ENCODE assay signal across 9 cellular contexts in genomic region chr17:2724783-2725164, GRCh38. TPM values are rescaled to one million over a fixed set of nuclear protein-coding genes. Genes with fewer than 3 reads are reported as not detected.
DNase-seq lines count a peak whose midpoint lies in the region; ATAC-seq and TF ChIP-seq lines count a peak whose summit lies in the region.
"Had no signal": no experiment of that assay in that cellular context is flagged by ENCODE, and none has a peak within 500 bp of the region (broad histone marks: within the 10 kb centered on the region; RNA-seq: fewer than 3 reads in every experiment).

No MANE protein-coding gene starts in this region.

- no peak for TF ChIP-seq POLR2A in adrenal gland (IDR thresholded peaks at IDR 0.05)

- H3K27me3 ChIP-seq in adrenal gland = peaks cover 11% of the 10 kb centered on the region

- peak; percentile 45 for ATAC-seq in Right ventricle myocardium inferior
- ATAC-seq in GM21619 (IDR thresholded peaks at IDR 0.05; ENCODE audit: unreplicated experiment) = no peak

- no peak overlapping the region for H3K27ac ChIP-seq in adrenal gland

- no peaks in the 10 kb centered on the region for H3K36me3 ChIP-seq in adrenal gland (replicated peaks in 1 of 2)

- H3K4me3 ChIP-seq in adrenal gland = peak overlapping the region in 1 of 4 donors; percentile 32

- H3K4me1 ChIP-seq in adrenal gland (replicated peaks in 1 of 2) = no peaks in the 10 kb centered on the region

- H3K9me3 ChIP-seq in adrenal gland (replicated peaks in 1 of 3) = no peaks in the 10 kb centered on the region

- intact Hi-C loops in Right ventricle myocardium inferior (cut with DNase I) (no loop called here), cardiac septum (cut with DNase I) (no loop called here), adrenal gland (cut with DNase I) (no loop called here)

- 1 to 7% (median 3%) methylated on average over 15 to 40 of the region's 40 CpGs for WGBS in adrenal gland, 4 donors

- DNase-seq in Right ventricle myocardium inferior (ENCODE audit: missing footprints) (no peak), cardiac septum (ENCODE audit: low spot score) (no peak), adrenal gland (peak in 5 of 7 donors; percentile 36 to 51 (median 49)), iPS-NIHi7 (ENCODE audit: extremely low spot score) (peak; percentile 81), GOT3 (lab: John Stamatoyannopoulos, UW) (no peak), NCI-H524 treated with DMSO at 0.1 percent for 48 hours (lab: John Stamatoyannopoulos, UW) (no peak)
- peak in 2 of 3 experiments; percentile 23 to 51 for DNase-seq in stimulated activated CD4-positive, alpha-beta T cell treated with anti-CD3 and anti-CD28 coated beads, TNF-alpha, amount 100 ng/mL, for 24 hours (ENCODE audit: low read depth in 3 of 3)

- peak in 2 of 6 experiments; percentile 16 to 29 for TF ChIP-seq CTCF in adrenal gland (IDR thresholded peaks at IDR 0.05)

RNA-seq across cellular contexts. Expression of gene CLUH, which starts 13.2 kb away (rescaled TPM):
- total RNA-seq in Right ventricle myocardium inferior (180 TPM), cardiac septum (143 TPM), adrenal gland (100 to 1,000 TPM; 116 to 191 (median 135) TPM)
- 100 to 1,000 TPM in 2 of 3 donors, 10 to 100 TPM in 1; 57.6 to 118 (median 109) TPM for polyA plus RNA-seq in adrenal gland

RNA-seq across cellular contexts. Expression of gene CCDC92B, which starts 24.7 kb away (rescaled TPM):
- total RNA-seq in Right ventricle myocardium inferior = 0.16 TPM
- total RNA-seq in cardiac septum = 0.13 TPM
- total RNA-seq in adrenal gland = 1 to 10 TPM in 1 of 8 donors, under 1 TPM in 4, not detected in 3; 0.10 to 1.5 (median 0.17) TPM
- polyA plus RNA-seq in adrenal gland = 1 to 10 TPM in 1 of 3 donors, under 1 TPM in 2; 0.59 to 4.7 (median 0.77) TPM
- polyA plus RNA-seq: CD8-positive, alpha-beta memory T cell had no signal

Comparison
In these comparisons a context has a peak if more than half of its experiments do, and no peak if none do; other contexts are left out.
1. DNase-seq: peak in adrenal gland (5 of 7), iPS-NIHi7 (single experiment) and stimulated activated CD4-positive, alpha-beta T cell treated with anti-CD3 and anti-CD28 coated beads, TNF-alpha, amount 100 ng/mL, for 24 hours (2 of 3); none in Right ventricle myocardium inferior (single experiment), cardiac septum (single experiment), GOT3 (single experiment) and NCI-H524 treated with DMSO at 0.1 percent for 48 hours (single experiment).